In the genomic region with DNA sequence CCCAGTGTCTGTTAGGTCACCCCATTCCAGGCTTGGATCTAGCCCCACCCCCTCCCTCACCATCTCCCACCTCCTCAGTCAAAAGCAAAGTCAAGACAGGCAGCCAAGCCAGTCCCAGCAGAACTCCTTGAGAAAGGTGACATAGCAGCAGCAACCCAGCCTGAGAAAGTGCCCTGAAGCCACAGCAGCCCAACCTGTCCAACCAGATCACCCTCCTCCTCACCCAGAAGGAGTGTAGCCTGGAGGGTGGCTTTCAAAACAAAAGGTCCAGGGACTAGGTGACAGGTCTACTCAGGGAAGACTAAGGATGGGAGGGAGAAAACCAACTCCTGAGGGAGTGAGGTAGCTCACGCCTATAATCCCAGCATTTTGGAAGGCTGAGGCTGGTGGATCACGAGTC, we compare ENCODE assay signal across 24 cellular contexts. TPM values are rescaled to one million over a fixed set of nuclear protein-coding genes. Genes with fewer than 3 reads are reported as not detected.
DNase-seq lines count a peak whose midpoint lies in the region; ATAC-seq and TF ChIP-seq lines count a peak whose summit lies in the region.
"Had no signal": no experiment of that assay in that cellular context is flagged by ENCODE, and none has a peak within 500 bp of the region (broad histone marks: within the 10 kb centered on the region; RNA-seq: fewer than 3 reads in every experiment).

No MANE protein-coding gene starts in this region.

- peaks cover 0 to 1% (median 0%) of the 10 kb centered on the region in 7 donors for H3K9me3 Mint-ChIP-seq in CD4-positive, CD25-positive, alpha-beta regulatory T cell
- H3K9me3 Mint-ChIP-seq in glutamatergic neuron (ENCODE audit: unreplicated experiment) = peaks cover 2% of the 10 kb centered on the region
- H3K9me3 Mint-ChIP-seq: activated naive CD4-positive, alpha-beta T cell treated with anti-CD3 and anti-CD28 coated beads, Interleukin-2, amount 50 U/mL, for 24 hours; activated T-cell treated with anti-CD3 and anti-CD28 coated beads, Interleukin-2, amount 50 U/mL, for 4 hours; CD8-positive, alpha-beta T cell; IgD-negative memory B cell; nephron had no signal

- H3K9me3 ChIP-seq in CD4-positive, CD25-positive, alpha-beta regulatory T cell (ENCODE audit: control insufficient read depth in 2 of 2, low read length in 2 of 2) = no peaks in the 10 kb centered on the region
- H3K9me3 ChIP-seq in stomach = no peaks in the 10 kb centered on the region

- H3K27me3 ChIP-seq in CD4-positive, CD25-positive, alpha-beta regulatory T cell (ENCODE audit: control insufficient read depth, insufficient read depth, low read length) = no peaks in the 10 kb centered on the region
- H3K27me3 ChIP-seq in stomach = peaks cover 0 to 12% (median 0%) of the 10 kb centered on the region in 3 donors

- ATAC-seq in CD4-positive, CD25-positive, alpha-beta regulatory T cell (ENCODE audit: low read depth in 2 of 2) = no peak
- ATAC-seq in HG02798 (IDR thresholded peaks at IDR 0.05; ENCODE audit: poor library complexity, unreplicated experiment) = no peak
- ATAC-seq: activated CD8-positive, alpha-beta T cell treated with anti-CD3 and anti-CD28 coated beads, Interleukin-2, amount 10 ng/mL, durations not matched to agents 7 days and 5 days; activated T-cell treated with anti-CD3 and anti-CD28 coated beads, Interleukin-2, amount 50 U/mL, for 4 hours; CD8-positive, alpha-beta T cell; stimulated activated naive CD8-positive, alpha-beta T cell treated with anti-CD3 and anti-CD28 coated beads, Interleukin-15, Interleukin-2, amounts not matched to agents 100 U/mL and 50 U/mL, for 24 hours had no signal

- H3K36me3 Mint-ChIP-seq in CD4-positive, CD25-positive, alpha-beta regulatory T cell = peaks cover 24% of the 10 kb centered on the region
- H3K36me3 Mint-ChIP-seq in glutamatergic neuron (ENCODE audit: unreplicated experiment) = peaks cover 4% of the 10 kb centered on the region
- H3K36me3 Mint-ChIP-seq: CD8-positive, alpha-beta T cell; IgD-negative memory B cell had no signal

- no peak overlapping the region for H3K4me3 Mint-ChIP-seq in CD4-positive, CD25-positive, alpha-beta regulatory T cell
- peak overlapping the region; percentile 47 for H3K4me3 Mint-ChIP-seq in glutamatergic neuron (ENCODE audit: unreplicated experiment)
- H3K4me3 Mint-ChIP-seq: activated CD8-positive, alpha-beta T cell treated with anti-CD3 and anti-CD28 coated beads, Interleukin-2, amount 10 ng/mL, durations not matched to agents 7 days and 5 days; activated naive CD4-positive, alpha-beta T cell treated with anti-CD3 and anti-CD28 coated beads, Interleukin-2, amount 50 U/mL, for 24 hours; activated T-cell treated with anti-CD3 and anti-CD28 coated beads, Interleukin-2, amount 50 U/mL, for 4 hours; CD8-positive, alpha-beta T cell; IgD-negative memory B cell; nephron had no signal

- TF ChIP-seq CTCF in LNCaP clone FGC (IDR thresholded peaks at IDR 0.05; ENCODE audit: control insufficient read depth, extremely low read depth, insufficient read depth) = no peak
- no peak for TF ChIP-seq CTCF in glutamatergic neuron (IDR thresholded peaks at IDR 0.05; ENCODE audit: partially characterized antibody, unreplicated experiment)
- no peak for TF ChIP-seq CTCF in stomach (IDR thresholded peaks at IDR 0.05)

- WGBS in stomach, 5 donors = 38 to 86% (median 79%) methylated on average over 2 of the region's 2 CpGs

- no peak for TF ChIP-seq EP300 in stomach (IDR thresholded peaks at IDR 0.05)

- H3K4me3 ChIP-seq in CD4-positive, CD25-positive, alpha-beta regulatory T cell (ENCODE audit: low read depth, low read length) = no peak overlapping the region
- H3K4me3 ChIP-seq in LNCaP clone FGC (ENCODE audit: low read depth, low read length) (no peak overlapping the region), stomach (no peak overlapping the region)
- H3K4me3 ChIP-seq: coronary artery had no signal

- peak overlapping the region; percentile 8 to 55 (median 21) for H3K27ac Mint-ChIP-seq in CD4-positive, CD25-positive, alpha-beta regulatory T cell
- no peak overlapping the region for H3K27ac Mint-ChIP-seq in glutamatergic neuron (ENCODE audit: unreplicated experiment)
- H3K27ac Mint-ChIP-seq: activated CD8-positive, alpha-beta T cell treated with anti-CD3 and anti-CD28 coated beads, Interleukin-2, amount 10 ng/mL, durations not matched to agents 7 days and 5 days; activated naive CD4-positive, alpha-beta T cell treated with anti-CD3 and anti-CD28 coated beads, Interleukin-2, amount 50 U/mL, for 24 hours; CD8-positive, alpha-beta T cell had no signal

- no peak overlapping the region for H3K27ac ChIP-seq in CD4-positive, CD25-positive, alpha-beta regulatory T cell (ENCODE audit: insufficient read depth, low read length, poor library complexity, severe bottlenecking)
- H3K27ac ChIP-seq in stomach = peak overlapping the region in 3 of 5 donors; percentile 24 to 41 (median 31)
- H3K27ac ChIP-seq: coronary artery had no signal

- no peaks in the 10 kb centered on the region for H3K36me3 ChIP-seq in CD4-positive, CD25-positive, alpha-beta regulatory T cell (ENCODE audit: control insufficient read depth, insufficient read depth, low read length)
- H3K36me3 ChIP-seq in stomach = no peaks in the 10 kb centered on the region

- DNase-seq in CD4-positive, CD25-positive, alpha-beta regulatory T cell = no peak
- DNase-seq in LNCaP clone FGC (ENCODE audit: low read depth) (peak; percentile 80), glutamatergic neuron (no peak), stomach (peak; percentile 69), SHP77 (lab: John Stamatoyannopoulos, UW) (no peak), NCI-H2081 (lab: John Stamatoyannopoulos, UW) (no peak), DMS153 (lab: John Stamatoyannopoulos, UW) (no peak)
- DNase-seq: activated CD4-positive, CD25-positive, alpha-beta regulatory T cell; activated CD8-positive, alpha-beta T cell treated with anti-CD3 and anti-CD28 coated beads, Interleukin-2, amount 10 ng/mL, durations not matched to agents 7 days and 5 days; activated T-cell treated with anti-CD3 and anti-CD28 coated beads, Interleukin-2, amount 50 U/mL, for 4 hours; CD8-positive, alpha-beta T cell; NCI-H187 treated with DMSO at 0.1 percent for 48 hours; NCI-H524 treated with DMSO at 0.1 percent for 48 hours; OCI-M1; stimulated activated CD4-positive, alpha-beta T cell treated with anti-CD3 and anti-CD28 coated beads, Interleukin-2, amount 100 ng/mL, for 24 hours; stimulated activated naive CD8-positive, alpha-beta T cell treated with anti-CD3 and anti-CD28 coated beads, Interleukin-15, Interleukin-2, amounts not matched to agents 100 U/mL and 50 U/mL, for 24 hours had no signal

- intact Hi-C loops in stomach (cut with DNase I; ENCODE audit: low total_unique reads) = no loop called here

- H3K27me3 Mint-ChIP-seq in CD4-positive, CD25-positive, alpha-beta regulatory T cell = no peaks in the 10 kb centered on the region
- peaks cover 10% of the 10 kb centered on the region for H3K27me3 Mint-ChIP-seq in glutamatergic neuron (ENCODE audit: unreplicated experiment)
- H3K27me3 Mint-ChIP-seq: activated naive CD4-positive, alpha-beta T cell treated with anti-CD3 and anti-CD28 coated beads, Interleukin-2, amount 50 U/mL, for 24 hours had no signal

- H3K4me1 ChIP-seq in CD4-positive, CD25-positive, alpha-beta regulatory T cell (ENCODE audit: control insufficient read depth, insufficient read depth, low read length, poor library complexity, severe bottlenecking) = peaks cover 12% of the 10 kb centered on the region
- peaks cover 11 to 21% (median 17%) of the 10 kb centered on the region in 4 donors for H3K4me1 ChIP-seq in stomach

- no peak for TF ChIP-seq POLR2A in stomach (IDR thresholded peaks at IDR 0.05)

- peaks cover 0 to 47% (median 9%) of the 10 kb centered on the region in 4 donors for H3K4me1 Mint-ChIP-seq in CD4-positive, CD25-positive, alpha-beta regulatory T cell
- H3K4me1 Mint-ChIP-seq in glutamatergic neuron (ENCODE audit: low read depth, unreplicated experiment) = peaks cover 25% of the 10 kb centered on the region

RNA-seq across cellular contexts. Expression of gene RAB15, which starts 5.2 kb away (rescaled TPM):
- 6.5 TPM for total RNA-seq in CD4-positive, CD25-positive, alpha-beta regulatory T cell
- 1 to 10 TPM; 3.0 to 4.7 (median 3.2) TPM for polyA plus RNA-seq in CD4-positive, CD25-positive, alpha-beta regulatory T cell
- total RNA-seq in glutamatergic neuron (ENCODE audit: unreplicated experiment) = 79.5 TPM
- 10 to 100 TPM in 3 of 5 donors, 1 to 10 TPM in 2; 1.2 to 20.3 (median 11.0) TPM for total RNA-seq in stomach
- 10 to 100 TPM in 2 of 3 donors, 1 to 10 TPM in 1; 7.2 to 14.1 (median 11.9) TPM for polyA plus RNA-seq in stomach

RNA-seq across cellular contexts. Expression of gene FNTB, which starts 19.7 kb away (rescaled TPM):
- total RNA-seq in CD4-positive, CD25-positive, alpha-beta regulatory T cell = 15.5 TPM
- polyA plus RNA-seq in CD4-positive, CD25-positive, alpha-beta regulatory T cell = 1 to 10 TPM; 6.3 to 9.8 (median 7.7) TPM
- total RNA-seq in glutamatergic neuron (ENCODE audit: unreplicated experiment) = 15.2 TPM
- 10 to 100 TPM in 2 of 5 donors, 1 to 10 TPM in 2, not detected in 1; 2.9 to 18.3 (median 8.1) TPM for total RNA-seq in stomach
- polyA plus RNA-seq in stomach = 10 to 100 TPM in 1 of 3 donors, 1 to 10 TPM in 2; 6.1 to 10.6 (median 6.3) TPM

RNA-seq across cellular contexts. Expression of gene GPX2, which starts 24.4 kb away (rescaled TPM):
- total RNA-seq in CD4-positive, CD25-positive, alpha-beta regulatory T cell = not detected
- under 1 TPM in 2 of 4 donors, not detected in 2; 0.54 to 0.94 TPM for polyA plus RNA-seq in CD4-positive, CD25-positive, alpha-beta regulatory T cell
- 1.3 TPM for total RNA-seq in glutamatergic neuron (ENCODE audit: unreplicated experiment)
- total RNA-seq in stomach = 100 to 1,000 TPM in 2 of 5 donors, 10 to 100 TPM in 3; 22.8 to 298 (median 48.4) TPM
- polyA plus RNA-seq in stomach = 100 to 1,000 TPM; 167 to 464 (median 301) TPM
- total RNA-seq: activated CD8-positive, alpha-beta T cell treated with anti-CD3 and anti-CD28 coated beads, Interleukin-2, amount 10 ng/mL, durations not matched to agents 7 days and 5 days; CD8-positive, alpha-beta T cell; SK-MEL-5; skeletal muscle tissue; T-helper 2 cell treated with Interferon-gamma antibody and Interleukin-4, amounts not matched to agents 100 ng/mL and 5 ng/mL, for 36 hours had no signal
- polyA plus RNA-seq: IgD-negative memory B cell had no signal

RNA-seq across cellular contexts. Expression of gene CHURC1, which starts 52.7 kb away (rescaled TPM):
- total RNA-seq in CD4-positive, CD25-positive, alpha-beta regulatory T cell = 95.3 TPM
- 100 to 1,000 TPM; 171 to 228 (median 188) TPM for polyA plus RNA-seq in CD4-positive, CD25-positive, alpha-beta regulatory T cell
- total RNA-seq in glutamatergic neuron (ENCODE audit: unreplicated experiment) (40.6 TPM), stomach (100 to 1,000 TPM in 1 of 5 donors, 10 to 100 TPM in 4; 20.4 to 102 (median 43.3) TPM)
- polyA plus RNA-seq in stomach = 10 to 100 TPM; 40.0 to 53.2 (median 41.7) TPM

Comparison
In these comparisons a context has a peak if more than half of its experiments do, and no peak if none do; other contexts are left out.
1. DNase-seq: peak in LNCaP clone FGC (single experiment) and stomach (single experiment); none in CD4-positive, CD25-positive, alpha-beta regulatory T cell (0 of 3), glutamatergic neuron (single experiment), SHP77 (0 of 2), NCI-H2081 (0 of 2) and DMS153 (single experiment).
2. RNA of gene GPX2, which starts 24.4 kb away (total RNA-seq): 22.8 to 298 TPM in stomach; 1.3 TPM in glutamatergic neuron (single experiment) and not detected in CD4-positive, CD25-positive, alpha-beta regulatory T cell (single experiment); every median in the first group is over 10 times any median in the second.